9 cellular contexts compared by ENCODE assay signal in genomic region chr4:73922766-73923630, GRCh38. TPM values are rescaled to one million over a fixed set of nuclear protein-coding genes. Genes with fewer than 3 reads are reported as not detected.
DNase-seq lines count a peak whose midpoint lies in the region; FAIRE-seq and TF ChIP-seq lines count a peak whose summit lies in the region.
"Had no signal": no experiment of that assay in that cellular context is flagged by ENCODE, and none has a peak within 500 bp of the region (broad histone marks: within the 10 kb centered on the region; RNA-seq: fewer than 3 reads in every experiment).

No MANE protein-coding gene starts in this region.

- H3K4me1 ChIP-seq in MM.1S (ENCODE audit: low read length) (no peaks in the 10 kb centered on the region), neural progenitor cell (no peaks in the 10 kb centered on the region), Karpas-422 (ENCODE audit: low read length) (no peaks in the 10 kb centered on the region)

- no peak overlapping the region for H3K9ac ChIP-seq in MM.1S (ENCODE audit: low read length)
- H3K9ac ChIP-seq in neural progenitor cell, result no peak overlapping the region
- H3K9ac ChIP-seq in Karpas-422 (ENCODE audit: low read length), result no peak overlapping the region

- no peak overlapping the region for H3K27ac Mint-ChIP-seq in neural progenitor cell
- H3K27ac Mint-ChIP-seq in CD14-positive monocyte, result no peak overlapping the region

- H3K4me3 ChIP-seq in MM.1S (ENCODE audit: low read length) (no peak overlapping the region), bronchial epithelial cell (ENCODE audit: low read depth, low read length) (no peak overlapping the region), neural progenitor cell (no peak overlapping the region), Karpas-422 (ENCODE audit: low read length) (no peak overlapping the region)

- no peaks in the 10 kb centered on the region for H3K79me2 ChIP-seq in MM.1S (ENCODE audit: low read length)
- H3K79me2 ChIP-seq in neural progenitor cell (ENCODE audit: low read depth), result no peaks in the 10 kb centered on the region
- no peaks in the 10 kb centered on the region for H3K79me2 ChIP-seq in Karpas-422 (ENCODE audit: low read length)

- intact Hi-C loops in CD14-positive monocyte (cut with micrococcal nuclease), result no loop called here

- H2AFZ ChIP-seq in MM.1S (ENCODE audit: low read length) (no peak overlapping the region), neural progenitor cell (replicated peaks) (no peak overlapping the region), Karpas-422 (ENCODE audit: low read length) (no peak overlapping the region)

- no peaks in the 10 kb centered on the region for H3K36me3 ChIP-seq in MM.1S (replicated peaks; ENCODE audit: insufficient read depth, low read length)
- H3K36me3 ChIP-seq in bronchial epithelial cell (ENCODE audit: control insufficient read depth, insufficient read depth, low read length), result no peaks in the 10 kb centered on the region
- no peaks in the 10 kb centered on the region for H3K36me3 ChIP-seq in neural progenitor cell
- no peaks in the 10 kb centered on the region for H3K36me3 ChIP-seq in Karpas-422 (ENCODE audit: insufficient read depth, low read length)

- no peaks in the 10 kb centered on the region for H4K20me1 ChIP-seq in MM.1S (ENCODE audit: insufficient read depth, low read length)
- no peaks in the 10 kb centered on the region for H4K20me1 ChIP-seq in neural progenitor cell (ENCODE audit: low read depth)
- H4K20me1 ChIP-seq in Karpas-422 (ENCODE audit: insufficient read depth, low read depth, low read length), result no peaks in the 10 kb centered on the region

- H3K4me1 Mint-ChIP-seq in neural progenitor cell (no peaks in the 10 kb centered on the region), CD14-positive monocyte (peaks cover 5% of the 10 kb centered on the region)

- H3K9me3 Mint-ChIP-seq in neural progenitor cell (peaks cover 8% of the 10 kb centered on the region), CD14-positive monocyte (peaks cover 0 to 4% (median 0%) of the 10 kb centered on the region in 7 donors)

- H3K9me2 ChIP-seq in MM.1S (replicated peaks; ENCODE audit: insufficient read depth, low read length) (no peaks in the 10 kb centered on the region), Karpas-422 (replicated peaks; ENCODE audit: insufficient read depth, low read length) (no peaks in the 10 kb centered on the region)

- DNase-seq in EL (peak; percentile 44), MM.1S (peak; percentile 31), bronchial epithelial cell (ENCODE audit: low read depth) (peak; percentile 51), neural progenitor cell (ENCODE audit: low spot score) (no peak), Karpas-422 (no peak), activated T-cell treated with anti-CD3 and anti-CD28 coated beads for 4 hours (no peak), CD14-positive monocyte (ENCODE audit: low spot score) (no peak)
- DNase-seq in stimulated activated CD8-positive, alpha-beta memory T cell treated with anti-CD3 and anti-CD28 coated beads, Interleukin-4, amount 100 ng/mL, for 48 hours, result no peak
- DNase-seq: activated gamma-delta T cell treated with Interleukin-2 at 50 U/mL for 16 hours had no signal

- no peak for FAIRE-seq in bronchial epithelial cell (lab: Jason Lieb, UNC)

- no peak overlapping the region for H3K4me2 ChIP-seq in MM.1S (ENCODE audit: low read depth, low read length)
- no peak overlapping the region for H3K4me2 ChIP-seq in neural progenitor cell
- H3K4me2 ChIP-seq in Karpas-422 (ENCODE audit: low read depth, low read length, poor library complexity, severe bottlenecking), result no peak overlapping the region

- H3K9me3 ChIP-seq in MM.1S (replicated peaks; ENCODE audit: insufficient read depth, low read length) (no peaks in the 10 kb centered on the region), neural progenitor cell (ENCODE audit: low read depth) (no peaks in the 10 kb centered on the region), Karpas-422 (ENCODE audit: low read length) (no peaks in the 10 kb centered on the region)

- H3F3A ChIP-seq in MM.1S (ENCODE audit: insufficient read depth, low read length), result no peaks in the 10 kb centered on the region
- H3F3A ChIP-seq in neural progenitor cell (ENCODE audit: low read depth), result no peaks in the 10 kb centered on the region

- H3K27me3 ChIP-seq in MM.1S (replicated peaks; ENCODE audit: insufficient read depth, low read length), result no peaks in the 10 kb centered on the region
- H3K27me3 ChIP-seq in bronchial epithelial cell (ENCODE audit: control insufficient read depth, insufficient read depth, low read length), result no peaks in the 10 kb centered on the region
- no peaks in the 10 kb centered on the region for H3K27me3 ChIP-seq in neural progenitor cell
- no peaks in the 10 kb centered on the region for H3K27me3 ChIP-seq in Karpas-422 (ENCODE audit: low read length)

- H3K27ac ChIP-seq in MM.1S (ENCODE audit: low read length) (no peak overlapping the region), neural progenitor cell (no peak overlapping the region), Karpas-422 (ENCODE audit: low read length) (no peak overlapping the region)

- no peak overlapping the region for H3K4me3 Mint-ChIP-seq in neural progenitor cell
- no peak overlapping the region for H3K4me3 Mint-ChIP-seq in CD14-positive monocyte

- H3K27me3 Mint-ChIP-seq in neural progenitor cell (ENCODE audit: insufficient read depth, low read depth) (no peaks in the 10 kb centered on the region), CD14-positive monocyte (ENCODE audit: low read depth in 3 of 3) (peaks cover 0 to 2% (median 0%) of the 10 kb centered on the region in 3 donors)

- peak; percentile 34 for TF ChIP-seq CTCF in MM.1S (IDR thresholded peaks at IDR 0.05; ENCODE audit: low read length)
- TF ChIP-seq CTCF in bronchial epithelial cell (IDR thresholded peaks at IDR 0.05; ENCODE audit: insufficient read depth, low read length, severe bottlenecking), result peak; percentile 8
- peak; percentile 7 for TF ChIP-seq CTCF in neural progenitor cell (IDR thresholded peaks at IDR 0.05)
- TF ChIP-seq CTCF in CD14-positive monocyte (IDR thresholded peaks at IDR 0.05), result no peak

- H3K36me3 Mint-ChIP-seq in neural progenitor cell, result no peaks in the 10 kb centered on the region
- no peaks in the 10 kb centered on the region for H3K36me3 Mint-ChIP-seq in CD14-positive monocyte

RNA-seq across cellular contexts. Expression of gene CXCL1, which starts 53.8 kb away (rescaled TPM):
- total RNA-seq in bronchial epithelial cell (4.2 and 5.2 TPM in 2 replicates), neural progenitor cell (ENCODE audit: low replicate concordance) (not detected in 2 replicates)
- not detected in 2 replicates for total RNA-seq in Karpas-422 (2014; rRNA removed; shearing (Covaris generic); ENCODE audit: low replicate concordance)
- polyA plus RNA-seq in CD14-positive monocyte, result 1 to 10 TPM; 1.7 to 4.4 TPM

RNA-seq across cellular contexts. Expression of gene PF4, which starts 58.8 kb away (rescaled TPM):
- total RNA-seq in bronchial epithelial cell (not detected in 2 replicates), neural progenitor cell (ENCODE audit: low replicate concordance) (not detected in 2 replicates)
- total RNA-seq in Karpas-422 (2014; rRNA removed; shearing (Covaris generic); ENCODE audit: low replicate concordance), result not detected in 2 replicates
- polyA plus RNA-seq in CD14-positive monocyte, result 10 to 100 TPM in 1 of 2 donors, 1 to 10 TPM in 1; 8.6 to 30.1 TPM

Comparison
In these comparisons a context has a peak if more than half of its experiments do, and no peak if none do; other contexts are left out.
1. DNase-seq: peak in EL (single experiment), MM.1S (single experiment) and bronchial epithelial cell (single experiment); none in neural progenitor cell (single experiment), Karpas-422 (single experiment), stimulated activated CD8-positive, alpha-beta memory T cell treated with anti-CD3 and anti-CD28 coated beads, Interleukin-4, amount 100 ng/mL, for 48 hours (single experiment), activated T-cell treated with anti-CD3 and anti-CD28 coated beads for 4 hours (single experiment) and CD14-positive monocyte (single experiment).